ENCODE assay signal across 2 cellular contexts in the genomic region with DNA sequence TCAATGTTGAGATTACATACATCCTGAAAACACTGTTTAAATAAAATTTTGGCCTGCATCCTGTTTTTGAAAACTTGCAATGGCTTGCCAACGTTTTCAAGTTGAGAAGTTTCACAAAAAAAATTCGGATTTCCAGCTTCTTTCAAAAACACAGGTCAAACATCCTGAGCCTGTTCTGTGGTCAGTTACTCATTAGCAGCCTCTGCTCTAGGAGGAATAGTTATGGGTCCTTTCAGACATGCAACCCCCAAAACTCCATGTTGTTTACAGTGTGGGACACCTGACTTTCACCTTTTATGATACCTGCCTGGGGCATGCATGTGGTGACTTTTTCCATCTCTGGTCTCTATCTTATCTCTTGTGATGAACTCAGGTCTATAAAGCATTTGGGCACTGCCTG.
TF ChIP-seq lines count a peak whose summit lies in the region.

No MANE protein-coding gene starts in this region.

TF ChIP-seq in HepG2, 621 proteins besides CTCF, POLR2A, EP300 and RAD21 (continued from another document):
- TF ChIP-seq, protein P1, sequence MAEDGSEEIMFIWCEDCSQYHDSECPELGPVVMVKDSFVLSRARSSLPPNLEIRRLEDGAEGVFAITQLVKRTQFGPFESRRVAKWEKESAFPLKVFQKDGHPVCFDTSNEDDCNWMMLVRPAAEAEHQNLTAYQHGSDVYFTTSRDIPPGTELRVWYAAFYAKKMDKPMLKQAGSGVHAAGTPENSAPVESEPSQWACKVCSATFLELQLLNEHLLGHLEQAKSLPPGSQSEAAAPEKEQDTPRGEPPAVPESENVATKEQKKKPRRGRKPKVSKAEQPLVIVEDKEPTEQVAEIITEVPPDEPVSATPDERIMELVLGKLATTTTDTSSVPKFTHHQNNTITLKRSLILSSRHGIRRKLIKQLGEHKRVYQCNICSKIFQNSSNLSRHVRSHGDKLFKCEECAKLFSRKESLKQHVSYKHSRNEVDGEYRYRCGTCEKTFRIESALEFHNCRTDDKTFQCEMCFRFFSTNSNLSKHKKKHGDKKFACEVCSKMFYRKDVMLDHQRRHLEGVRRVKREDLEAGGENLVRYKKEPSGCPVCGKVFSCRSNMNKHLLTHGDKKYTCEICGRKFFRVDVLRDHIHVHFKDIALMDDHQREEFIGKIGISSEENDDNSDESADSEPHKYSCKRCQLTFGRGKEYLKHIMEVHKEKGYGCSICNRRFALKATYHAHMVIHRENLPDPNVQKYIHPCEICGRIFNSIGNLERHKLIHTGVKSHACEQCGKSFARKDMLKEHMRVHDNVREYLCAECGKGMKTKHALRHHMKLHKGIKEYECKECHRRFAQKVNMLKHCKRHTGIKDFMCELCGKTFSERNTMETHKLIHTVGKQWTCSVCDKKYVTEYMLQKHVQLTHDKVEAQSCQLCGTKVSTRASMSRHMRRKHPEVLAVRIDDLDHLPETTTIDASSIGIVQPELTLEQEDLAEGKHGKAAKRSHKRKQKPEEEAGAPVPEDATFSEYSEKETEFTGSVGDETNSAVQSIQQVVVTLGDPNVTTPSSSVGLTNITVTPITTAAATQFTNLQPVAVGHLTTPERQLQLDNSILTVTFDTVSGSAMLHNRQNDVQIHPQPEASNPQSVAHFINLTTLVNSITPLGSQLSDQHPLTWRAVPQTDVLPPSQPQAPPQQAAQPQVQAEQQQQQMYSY (CRISPR knock-in tag; IDR thresholded peaks at IDR 0.05), result no peak
- TF ChIP-seq ZFP1 (CRISPR knock-in tag; IDR thresholded peaks at IDR 0.05) (no peak), ZNF557 (CRISPR knock-in tag; IDR thresholded peaks at IDR 0.05) (no peak), ZNF556 (CRISPR knock-in tag; IDR thresholded peaks at IDR 0.05; ENCODE audit: borderline replicate concordance) (no peak), NFYB (CRISPR knock-in tag; IDR thresholded peaks at IDR 0.05) (no peak), ZSCAN22 (CRISPR knock-in tag; IDR thresholded peaks at IDR 0.05) (no peak)
- TF ChIP-seq, protein P2, sequence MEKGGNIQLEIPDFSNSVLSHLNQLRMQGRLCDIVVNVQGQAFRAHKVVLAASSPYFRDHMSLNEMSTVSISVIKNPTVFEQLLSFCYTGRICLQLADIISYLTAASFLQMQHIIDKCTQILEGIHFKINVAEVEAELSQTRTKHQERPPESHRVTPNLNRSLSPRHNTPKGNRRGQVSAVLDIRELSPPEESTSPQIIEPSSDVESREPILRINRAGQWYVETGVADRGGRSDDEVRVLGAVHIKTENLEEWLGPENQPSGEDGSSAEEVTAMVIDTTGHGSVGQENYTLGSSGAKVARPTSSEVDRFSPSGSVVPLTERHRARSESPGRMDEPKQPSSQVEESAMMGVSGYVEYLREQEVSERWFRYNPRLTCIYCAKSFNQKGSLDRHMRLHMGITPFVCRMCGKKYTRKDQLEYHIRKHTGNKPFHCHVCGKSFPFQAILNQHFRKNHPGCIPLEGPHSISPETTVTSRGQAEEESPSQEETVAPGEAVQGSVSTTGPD (CRISPR knock-in tag; IDR thresholded peaks at IDR 0.05), result no peak
- TF ChIP-seq, protein P3, sequence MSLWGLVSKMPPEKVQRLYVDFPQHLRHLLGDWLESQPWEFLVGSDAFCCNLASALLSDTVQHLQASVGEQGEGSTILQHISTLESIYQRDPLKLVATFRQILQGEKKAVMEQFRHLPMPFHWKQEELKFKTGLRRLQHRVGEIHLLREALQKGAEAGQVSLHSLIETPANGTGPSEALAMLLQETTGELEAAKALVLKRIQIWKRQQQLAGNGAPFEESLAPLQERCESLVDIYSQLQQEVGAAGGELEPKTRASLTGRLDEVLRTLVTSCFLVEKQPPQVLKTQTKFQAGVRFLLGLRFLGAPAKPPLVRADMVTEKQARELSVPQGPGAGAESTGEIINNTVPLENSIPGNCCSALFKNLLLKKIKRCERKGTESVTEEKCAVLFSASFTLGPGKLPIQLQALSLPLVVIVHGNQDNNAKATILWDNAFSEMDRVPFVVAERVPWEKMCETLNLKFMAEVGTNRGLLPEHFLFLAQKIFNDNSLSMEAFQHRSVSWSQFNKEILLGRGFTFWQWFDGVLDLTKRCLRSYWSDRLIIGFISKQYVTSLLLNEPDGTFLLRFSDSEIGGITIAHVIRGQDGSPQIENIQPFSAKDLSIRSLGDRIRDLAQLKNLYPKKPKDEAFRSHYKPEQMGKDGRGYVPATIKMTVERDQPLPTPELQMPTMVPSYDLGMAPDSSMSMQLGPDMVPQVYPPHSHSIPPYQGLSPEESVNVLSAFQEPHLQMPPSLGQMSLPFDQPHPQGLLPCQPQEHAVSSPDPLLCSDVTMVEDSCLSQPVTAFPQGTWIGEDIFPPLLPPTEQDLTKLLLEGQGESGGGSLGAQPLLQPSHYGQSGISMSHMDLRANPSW (CRISPR knock-in tag; IDR thresholded peaks at IDR 0.05; ENCODE audit: borderline replicate concordance), result no peak
- TF ChIP-seq, protein P4, sequence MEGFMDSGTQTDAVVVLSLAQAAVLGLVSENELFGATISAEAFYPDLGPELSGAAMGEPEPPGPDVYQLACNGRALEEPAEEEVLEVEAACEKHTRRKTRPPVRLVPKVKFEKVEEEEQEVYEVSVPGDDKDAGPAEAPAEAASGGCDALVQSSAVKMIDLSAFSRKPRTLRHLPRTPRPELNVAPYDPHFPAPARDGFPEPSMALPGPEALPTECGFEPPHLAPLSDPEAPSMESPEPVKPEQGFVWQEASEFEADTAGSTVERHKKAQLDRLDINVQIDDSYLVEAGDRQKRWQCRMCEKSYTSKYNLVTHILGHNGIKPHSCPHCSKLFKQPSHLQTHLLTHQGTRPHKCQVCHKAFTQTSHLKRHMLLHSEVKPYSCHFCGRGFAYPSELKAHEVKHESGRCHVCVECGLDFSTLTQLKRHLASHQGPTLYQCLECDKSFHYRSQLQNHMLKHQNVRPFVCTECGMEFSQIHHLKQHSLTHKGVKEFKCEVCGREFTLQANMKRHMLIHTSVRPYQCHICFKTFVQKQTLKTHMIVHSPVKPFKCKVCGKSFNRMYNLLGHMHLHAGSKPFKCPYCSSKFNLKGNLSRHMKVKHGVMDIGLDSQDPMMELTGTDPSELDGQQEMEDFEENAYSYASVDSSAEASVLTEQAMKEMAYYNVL (CRISPR knock-in tag; IDR thresholded peaks at IDR 0.05; ENCODE audit: borderline replicate concordance), result no peak

TF ChIP-seq in GM23338, 12 proteins besides CTCF, POLR2A, EP300 and RAD21 (continued from another document):
- TF ChIP-seq, protein P5, sequence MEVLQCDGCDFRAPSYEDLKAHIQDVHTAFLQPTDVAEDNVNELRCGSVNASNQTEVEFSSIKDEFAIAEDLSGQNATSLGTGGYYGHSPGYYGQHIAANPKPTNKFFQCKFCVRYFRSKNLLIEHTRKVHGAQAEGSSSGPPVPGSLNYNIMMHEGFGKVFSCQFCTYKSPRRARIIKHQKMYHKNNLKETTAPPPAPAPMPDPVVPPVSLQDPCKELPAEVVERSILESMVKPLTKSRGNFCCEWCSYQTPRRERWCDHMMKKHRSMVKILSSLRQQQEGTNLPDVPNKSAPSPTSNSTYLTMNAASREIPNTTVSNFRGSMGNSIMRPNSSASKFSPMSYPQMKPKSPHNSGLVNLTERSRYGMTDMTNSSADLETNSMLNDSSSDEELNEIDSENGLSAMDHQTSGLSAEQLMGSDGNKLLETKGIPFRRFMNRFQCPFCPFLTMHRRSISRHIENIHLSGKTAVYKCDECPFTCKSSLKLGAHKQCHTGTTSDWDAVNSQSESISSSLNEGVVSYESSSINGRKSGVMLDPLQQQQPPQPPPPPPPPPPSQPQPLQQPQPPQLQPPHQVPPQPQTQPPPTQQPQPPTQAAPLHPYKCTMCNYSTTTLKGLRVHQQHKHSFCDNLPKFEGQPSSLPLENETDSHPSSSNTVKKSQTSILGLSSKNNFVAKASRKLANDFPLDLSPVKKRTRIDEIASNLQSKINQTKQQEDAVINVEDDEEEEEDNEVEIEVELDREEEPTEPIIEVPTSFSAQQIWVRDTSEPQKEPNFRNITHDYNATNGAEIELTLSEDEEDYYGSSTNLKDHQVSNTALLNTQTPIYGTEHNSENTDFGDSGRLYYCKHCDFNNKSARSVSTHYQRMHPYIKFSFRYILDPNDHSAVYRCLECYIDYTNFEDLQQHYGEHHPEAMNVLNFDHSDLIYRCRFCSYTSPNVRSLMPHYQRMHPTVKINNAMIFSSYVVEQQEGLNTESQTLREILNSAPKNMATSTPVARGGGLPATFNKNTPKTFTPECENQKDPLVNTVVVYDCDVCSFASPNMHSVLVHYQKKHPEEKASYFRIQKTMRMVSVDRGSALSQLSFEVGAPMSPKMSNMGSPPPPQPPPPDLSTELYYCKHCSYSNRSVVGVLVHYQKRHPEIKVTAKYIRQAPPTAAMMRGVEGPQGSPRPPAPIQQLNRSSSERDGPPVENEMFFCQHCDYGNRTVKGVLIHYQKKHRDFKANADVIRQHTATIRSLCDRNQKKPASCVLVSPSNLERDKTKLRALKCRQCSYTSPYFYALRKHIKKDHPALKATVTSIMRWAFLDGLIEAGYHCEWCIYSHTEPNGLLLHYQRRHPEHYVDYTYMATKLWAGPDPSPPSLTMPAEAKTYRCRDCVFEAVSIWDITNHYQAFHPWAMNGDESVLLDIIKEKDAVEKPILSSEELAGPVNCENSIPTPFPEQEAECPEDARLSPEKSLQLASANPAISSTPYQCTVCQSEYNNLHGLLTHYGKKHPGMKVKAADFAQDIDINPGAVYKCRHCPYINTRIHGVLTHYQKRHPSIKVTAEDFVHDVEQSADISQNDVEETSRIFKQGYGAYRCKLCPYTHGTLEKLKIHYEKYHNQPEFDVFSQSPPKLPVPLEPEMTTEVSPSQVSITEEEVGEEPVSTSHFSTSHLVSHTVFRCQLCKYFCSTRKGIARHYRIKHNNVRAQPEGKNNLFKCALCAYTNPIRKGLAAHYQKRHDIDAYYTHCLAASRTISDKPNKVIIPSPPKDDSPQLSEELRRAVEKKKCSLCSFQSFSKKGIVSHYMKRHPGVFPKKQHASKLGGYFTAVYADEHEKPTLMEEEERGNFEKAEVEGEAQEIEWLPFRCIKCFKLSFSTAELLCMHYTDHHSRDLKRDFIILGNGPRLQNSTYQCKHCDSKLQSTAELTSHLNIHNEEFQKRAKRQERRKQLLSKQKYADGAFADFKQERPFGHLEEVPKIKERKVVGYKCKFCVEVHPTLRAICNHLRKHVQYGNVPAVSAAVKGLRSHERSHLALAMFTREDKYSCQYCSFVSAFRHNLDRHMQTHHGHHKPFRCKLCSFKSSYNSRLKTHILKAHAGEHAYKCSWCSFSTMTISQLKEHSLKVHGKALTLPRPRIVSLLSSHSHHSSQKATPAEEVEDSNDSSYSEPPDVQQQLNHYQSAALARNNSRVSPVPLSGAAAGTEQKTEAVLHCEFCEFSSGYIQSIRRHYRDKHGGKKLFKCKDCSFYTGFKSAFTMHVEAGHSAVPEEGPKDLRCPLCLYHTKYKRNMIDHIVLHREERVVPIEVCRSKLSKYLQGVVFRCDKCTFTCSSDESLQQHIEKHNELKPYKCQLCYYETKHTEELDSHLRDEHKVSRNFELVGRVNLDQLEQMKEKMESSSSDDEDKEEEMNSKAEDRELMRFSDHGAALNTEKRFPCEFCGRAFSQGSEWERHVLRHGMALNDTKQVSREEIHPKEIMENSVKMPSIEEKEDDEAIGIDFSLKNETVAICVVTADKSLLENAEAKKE (CRISPR knock-in tag; IDR thresholded peaks at IDR 0.05), result no peak
- TF ChIP-seq ZNF114 (CRISPR knock-in tag; IDR thresholded peaks at IDR 0.05), result no peak
- TF ChIP-seq, protein P6, sequence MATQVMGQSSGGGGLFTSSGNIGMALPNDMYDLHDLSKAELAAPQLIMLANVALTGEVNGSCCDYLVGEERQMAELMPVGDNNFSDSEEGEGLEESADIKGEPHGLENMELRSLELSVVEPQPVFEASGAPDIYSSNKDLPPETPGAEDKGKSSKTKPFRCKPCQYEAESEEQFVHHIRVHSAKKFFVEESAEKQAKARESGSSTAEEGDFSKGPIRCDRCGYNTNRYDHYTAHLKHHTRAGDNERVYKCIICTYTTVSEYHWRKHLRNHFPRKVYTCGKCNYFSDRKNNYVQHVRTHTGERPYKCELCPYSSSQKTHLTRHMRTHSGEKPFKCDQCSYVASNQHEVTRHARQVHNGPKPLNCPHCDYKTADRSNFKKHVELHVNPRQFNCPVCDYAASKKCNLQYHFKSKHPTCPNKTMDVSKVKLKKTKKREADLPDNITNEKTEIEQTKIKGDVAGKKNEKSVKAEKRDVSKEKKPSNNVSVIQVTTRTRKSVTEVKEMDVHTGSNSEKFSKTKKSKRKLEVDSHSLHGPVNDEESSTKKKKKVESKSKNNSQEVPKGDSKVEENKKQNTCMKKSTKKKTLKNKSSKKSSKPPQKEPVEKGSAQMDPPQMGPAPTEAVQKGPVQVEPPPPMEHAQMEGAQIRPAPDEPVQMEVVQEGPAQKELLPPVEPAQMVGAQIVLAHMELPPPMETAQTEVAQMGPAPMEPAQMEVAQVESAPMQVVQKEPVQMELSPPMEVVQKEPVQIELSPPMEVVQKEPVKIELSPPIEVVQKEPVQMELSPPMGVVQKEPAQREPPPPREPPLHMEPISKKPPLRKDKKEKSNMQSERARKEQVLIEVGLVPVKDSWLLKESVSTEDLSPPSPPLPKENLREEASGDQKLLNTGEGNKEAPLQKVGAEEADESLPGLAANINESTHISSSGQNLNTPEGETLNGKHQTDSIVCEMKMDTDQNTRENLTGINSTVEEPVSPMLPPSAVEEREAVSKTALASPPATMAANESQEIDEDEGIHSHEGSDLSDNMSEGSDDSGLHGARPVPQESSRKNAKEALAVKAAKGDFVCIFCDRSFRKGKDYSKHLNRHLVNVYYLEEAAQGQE (IDR thresholded peaks at IDR 0.05; ENCODE audit: unreplicated experiment), result no peak
- no peak for TF ChIP-seq EZH2phosphoT487 (IDR thresholded peaks at IDR 0.05; ENCODE audit: unreplicated experiment)
- TF ChIP-seq CREB1 (CRISPR knock-in tag; IDR thresholded peaks at IDR 0.05; ENCODE audit: low read depth), result no peak
- no peak for TF ChIP-seq NANOG (IDR thresholded peaks at IDR 0.05; ENCODE audit: borderline replicate concordance)
- no peak for TF ChIP-seq STAT1 (IDR thresholded peaks at IDR 0.05; ENCODE audit: unreplicated experiment)
- no peak for TF ChIP-seq JUNB (IDR thresholded peaks at IDR 0.05; ENCODE audit: unreplicated experiment)
- TF ChIP-seq EZH2 (IDR thresholded peaks at IDR 0.05; ENCODE audit: low read depth, unreplicated experiment), result no peak
- TF ChIP-seq POLR2AphosphoS5 (IDR thresholded peaks at IDR 0.05; ENCODE audit: low read depth), result no peak
- TF ChIP-seq ZNF331 (CRISPR knock-in tag; IDR thresholded peaks at IDR 0.05; ENCODE audit: low read depth), result no peak
TF ChIP-seq in GM23338: peak in this region for 0.
